16 cellular contexts compared by ENCODE assay signal in the genomic region with DNA sequence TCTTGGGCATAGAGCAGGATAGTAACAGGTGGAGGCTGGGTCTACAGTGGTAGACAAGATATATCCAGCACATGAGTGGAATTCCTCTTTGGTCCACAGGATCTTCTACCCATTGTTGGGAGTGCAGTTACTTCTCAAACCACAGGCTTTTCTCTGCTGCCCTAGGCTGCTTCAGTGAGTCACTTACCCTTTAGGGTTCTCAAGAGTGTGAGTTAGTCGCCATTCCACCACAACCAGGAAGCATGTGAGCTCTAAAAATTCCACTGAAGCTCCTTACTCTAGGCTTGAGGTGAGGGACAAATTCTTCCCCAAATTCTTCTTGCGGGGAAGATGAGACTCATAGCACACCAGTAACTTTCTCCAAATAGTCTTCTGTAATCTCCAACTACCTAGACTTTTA.
DNase-seq lines count a peak whose midpoint lies in the region; ATAC-seq, FAIRE-seq and TF ChIP-seq lines count a peak whose summit lies in the region.
"Had no signal": no experiment of that assay in that cellular context is flagged by ENCODE, and none has a peak within 500 bp of the region (broad histone marks: within the 10 kb centered on the region; RNA-seq: fewer than 3 reads in every experiment).

No MANE protein-coding gene starts in this region.

- ATAC-seq in IMR-90 (ENCODE audit: low read depth), result no peak; the same call in 1 of the 2 replicates
- ATAC-seq in stimulated activated effector memory CD8-positive, alpha-beta T cell treated with anti-CD3 and anti-CD28 coated beads, Interleukin-12 subunit alpha, Interleukin-12 subunit beta, amount 100 ng/mL, for 72 hours, result peak; percentile 71
- ATAC-seq in GM21717 (IDR thresholded peaks at IDR 0.05; ENCODE audit: unreplicated experiment), result no peak
- ATAC-seq in GM21381 (IDR thresholded peaks at IDR 0.05; ENCODE audit: unreplicated experiment), result no peak
- no peak for ATAC-seq in GM18858 (IDR thresholded peaks at IDR 0.05; ENCODE audit: unreplicated experiment)

- peak overlapping the region; percentile 25 for H3K27ac Mint-ChIP-seq in activated naive CD8-positive, alpha-beta T cell
- H3K27ac Mint-ChIP-seq in activated naive CD8-positive, alpha-beta T cell treated with anti-CD3 and anti-CD28 coated beads for 36 hours, result no peak overlapping the region
- H3K27ac Mint-ChIP-seq in stimulated activated effector memory CD8-positive, alpha-beta T cell treated with anti-CD3 and anti-CD28 coated beads, Interleukin-12 subunit alpha, Interleukin-12 subunit beta, amount 100 ng/mL, for 72 hours, result no peak overlapping the region
- H3K27ac Mint-ChIP-seq: activated naive CD8-positive, alpha-beta T cell treated with anti-CD3 and anti-CD28 coated beads, Interleukin-2, amount 10 ng/mL, durations not matched to agents 7 days and 5 days had no signal

- no peaks in the 10 kb centered on the region for H3K9me1 ChIP-seq in IMR-90 (ENCODE audit: insufficient read depth, low read length)

- in situ Hi-C loops in IMR-90 (cut with MboI; ENCODE audit: low sequenced_read_pairs), result no loop called here

- no TSS peak for BruUV-seq in IMR-90 (replicated peaks; lab: Mats Ljungman, UMichigan)

- peaks cover 44% of the 10 kb centered on the region for H3K4me1 Mint-ChIP-seq in activated naive CD8-positive, alpha-beta T cell (ENCODE audit: low read depth)
- peaks cover 19% of the 10 kb centered on the region for H3K4me1 Mint-ChIP-seq in activated naive CD8-positive, alpha-beta T cell treated with anti-CD3 and anti-CD28 coated beads for 36 hours
- H3K4me1 Mint-ChIP-seq in stimulated activated effector memory CD8-positive, alpha-beta T cell treated with anti-CD3 and anti-CD28 coated beads, Interleukin-12 subunit alpha, Interleukin-12 subunit beta, amount 100 ng/mL, for 72 hours, result peaks cover 22% of the 10 kb centered on the region

- H4K5ac ChIP-seq in IMR-90 (ENCODE audit: low read depth, low read length), result no peak overlapping the region

- H3K9me3 ChIP-seq in IMR-90 (ENCODE audit: control insufficient read depth, insufficient read depth, low read length), result no peaks in the 10 kb centered on the region
- H3K9me3 ChIP-seq: ovary, suprapubic skin had no signal

- no peak overlapping the region for H2BK20ac ChIP-seq in IMR-90 (ENCODE audit: low read depth, low read length)

- H3K23ac ChIP-seq in IMR-90 (ENCODE audit: low read depth, low read length), result no peak overlapping the region

- intact Hi-C loops in IMR-90 (cut with micrococcal nuclease), result loop anchor here (5.0 kb wide), 1 partner anchor 188 kb away; no protein-coding TSS in a partner anchor

- no peaks in the 10 kb centered on the region for H4K20me1 ChIP-seq in IMR-90 (ENCODE audit: insufficient read depth, low read length)

- TF ChIP-seq RAD21 in IMR-90 (IDR thresholded peaks at IDR 0.05; ENCODE audit: low read length), result no peak

- dilution Hi-C loops in IMR-90 (cut with HindIII; ENCODE audit: low sequenced_read_pairs, unreplicated experiment), result no loop called here

- no peak overlapping the region for H3K27ac ChIP-seq in IMR-90 (ENCODE audit: insufficient read depth, low read length)
- H3K27ac ChIP-seq: heart right ventricle, ovary, RWPE1, suprapubic skin had no signal

- H3K14ac ChIP-seq in IMR-90 (replicated peaks; ENCODE audit: low read depth, low read length), result no peak overlapping the region

- no peak overlapping the region for H4K91ac ChIP-seq in IMR-90 (ENCODE audit: insufficient read depth, low read depth, low read length)

- TF ChIP-seq CTCF in IMR-90 (conservative IDR thresholded peaks at IDR 0.05; ENCODE audit: low read depth, low read length) (no peak), bronchial epithelial cell (IDR thresholded peaks at IDR 0.05; ENCODE audit: insufficient read depth, low read length, severe bottlenecking) (no peak)

- CTCF ChIA-PET in IMR-90 (lab: Yijun Ruan, JAX), result no interaction called here

- no peak overlapping the region for H3K9ac ChIP-seq in IMR-90 (ENCODE audit: low read depth, low read length)

- H3K4ac ChIP-seq in IMR-90 (ENCODE audit: low read depth, low read length), result no peak overlapping the region

- H3K56ac ChIP-seq in IMR-90 (ENCODE audit: extremely low read depth, insufficient read depth, low read length), result no peak overlapping the region

- H3K9me3 Mint-ChIP-seq in activated naive CD8-positive, alpha-beta T cell (ENCODE audit: low read depth), result peaks cover 8% of the 10 kb centered on the region
- H3K9me3 Mint-ChIP-seq in activated naive CD8-positive, alpha-beta T cell treated with anti-CD3 and anti-CD28 coated beads for 36 hours, result peaks cover 4% of the 10 kb centered on the region
- H3K9me3 Mint-ChIP-seq in stimulated activated effector memory CD8-positive, alpha-beta T cell treated with anti-CD3 and anti-CD28 coated beads, Interleukin-12 subunit alpha, Interleukin-12 subunit beta, amount 100 ng/mL, for 72 hours, result no peaks in the 10 kb centered on the region

- H3K27me3 ChIP-seq in IMR-90 (ENCODE audit: control insufficient read depth, insufficient read depth, low read length) (no peaks in the 10 kb centered on the region), bronchial epithelial cell (ENCODE audit: control insufficient read depth, insufficient read depth, low read length) (no peaks in the 10 kb centered on the region)
- H3K27me3 ChIP-seq: heart right ventricle, ovary, suprapubic skin had no signal

- no peak overlapping the region for H3K18ac ChIP-seq in IMR-90 (ENCODE audit: low read depth, low read length)

- H3K36me3 ChIP-seq in IMR-90 (ENCODE audit: control insufficient read depth, insufficient read depth, low read length), result no peaks in the 10 kb centered on the region
- no peaks in the 10 kb centered on the region for H3K36me3 ChIP-seq in bronchial epithelial cell (ENCODE audit: control insufficient read depth, insufficient read depth, low read length)
- H3K36me3 ChIP-seq: heart right ventricle, ovary, suprapubic skin had no signal

- no peaks in the 10 kb centered on the region for H3K27me3 Mint-ChIP-seq in activated naive CD8-positive, alpha-beta T cell
- H3K27me3 Mint-ChIP-seq in activated naive CD8-positive, alpha-beta T cell treated with anti-CD3 and anti-CD28 coated beads for 36 hours, result no peaks in the 10 kb centered on the region
- H3K27me3 Mint-ChIP-seq: activated naive CD8-positive, alpha-beta T cell treated with anti-CD3 and anti-CD28 coated beads, Interleukin-2, amount 10 ng/mL, durations not matched to agents 7 days and 5 days had no signal

- H2BK5ac ChIP-seq in IMR-90 (ENCODE audit: low read depth, low read length, poor library complexity, severe bottlenecking), result no peak overlapping the region

- no peaks in the 10 kb centered on the region for H3K4me1 ChIP-seq in IMR-90 (ENCODE audit: control insufficient read depth, insufficient read depth, low read length)
- H3K4me1 ChIP-seq: suprapubic skin had no signal

- no peak for TF ChIP-seq POLR2A in IMR-90 (IDR thresholded peaks at IDR 0.05; ENCODE audit: low read depth, low read length)

- no peak overlapping the region for H3K4me3 Mint-ChIP-seq in activated naive CD8-positive, alpha-beta T cell
- H3K4me3 Mint-ChIP-seq in activated naive CD8-positive, alpha-beta T cell treated with anti-CD3 and anti-CD28 coated beads for 36 hours, result no peak overlapping the region
- H3K4me3 Mint-ChIP-seq in stimulated activated effector memory CD8-positive, alpha-beta T cell treated with anti-CD3 and anti-CD28 coated beads, Interleukin-12 subunit alpha, Interleukin-12 subunit beta, amount 100 ng/mL, for 72 hours, result no peak overlapping the region
- H3K4me3 Mint-ChIP-seq: activated naive CD8-positive, alpha-beta T cell treated with anti-CD3 and anti-CD28 coated beads, Interleukin-2, amount 10 ng/mL, durations not matched to agents 7 days and 5 days had no signal

- no peaks in the 10 kb centered on the region for H3K79me1 ChIP-seq in IMR-90 (ENCODE audit: low read depth in 1 of 2, low read length in 2 of 2)

- H3K4me2 ChIP-seq in IMR-90 (ENCODE audit: low read depth, low read length), result no peak overlapping the region

- H2AK9ac ChIP-seq in IMR-90 (replicated peaks; ENCODE audit: low read depth, low read length, poor library complexity), result no peak overlapping the region

- no peak overlapping the region for H2BK15ac ChIP-seq in IMR-90 (ENCODE audit: low read depth, low read length)

- no peak for FAIRE-seq in bronchial epithelial cell (lab: Jason Lieb, UNC)
- FAIRE-seq: kidney had no signal

- H4K8ac ChIP-seq in IMR-90 (ENCODE audit: low read depth in 2 of 2, low read length in 2 of 2), result no peak overlapping the region

- DNase-seq in activated naive CD8-positive, alpha-beta T cell treated with anti-CD3 and anti-CD28 coated beads for 36 hours, result no peak
- DNase-seq in IMR-90 (peak; percentile 17), bronchial epithelial cell (ENCODE audit: low read depth) (peak; percentile 30)
- DNase-seq in stimulated activated effector memory CD8-positive, alpha-beta T cell treated with anti-CD3 and anti-CD28 coated beads, Interleukin-12 subunit alpha, Interleukin-12 subunit beta, amount 100 ng/mL, for 72 hours (ENCODE audit: low spot score in 2 of 2), result no peak
- DNase-seq: activated naive CD8-positive, alpha-beta T cell treated with anti-CD3 and anti-CD28 coated beads, Interleukin-2, amount 10 ng/mL, durations not matched to agents 7 days and 5 days; heart right ventricle; kidney; NCI-H187 treated with DMSO at 0.1 percent for 48 hours; NCI-H748 treated with DMSO at 0.1 percent for 48 hours; ovary had no signal

- no CpG with 5 or more reads among the region's 2 CpGs for WGBS in IMR-90 (ENCODE audit: extremely low coverage in 2 of 2, insufficient read length in 1 of 2), 2 experiments

- H3K4me3 ChIP-seq in IMR-90 (ENCODE audit: insufficient read depth, low read depth, low read length) (no peak overlapping the region), bronchial epithelial cell (ENCODE audit: low read depth, low read length) (no peak overlapping the region)
- H3K4me3 ChIP-seq: heart right ventricle, ovary, suprapubic skin had no signal

- no peak overlapping the region for H2AFZ ChIP-seq in IMR-90 (replicated peaks; ENCODE audit: low read length, poor library complexity)

- no peak overlapping the region for H2BK120ac ChIP-seq in IMR-90 (ENCODE audit: low read depth, low read length)

- peaks cover 22% of the 10 kb centered on the region for H3K36me3 Mint-ChIP-seq in activated naive CD8-positive, alpha-beta T cell
- peaks cover 6% of the 10 kb centered on the region for H3K36me3 Mint-ChIP-seq in activated naive CD8-positive, alpha-beta T cell treated with anti-CD3 and anti-CD28 coated beads for 36 hours
- H3K36me3 Mint-ChIP-seq in stimulated activated effector memory CD8-positive, alpha-beta T cell treated with anti-CD3 and anti-CD28 coated beads, Interleukin-12 subunit alpha, Interleukin-12 subunit beta, amount 100 ng/mL, for 72 hours, result no peaks in the 10 kb centered on the region
- H3K36me3 Mint-ChIP-seq: activated naive CD8-positive, alpha-beta T cell treated with anti-CD3 and anti-CD28 coated beads, Interleukin-2, amount 10 ng/mL, durations not matched to agents 7 days and 5 days had no signal

- no peak overlapping the region for H2AK5ac ChIP-seq in IMR-90 (ENCODE audit: low read depth, low read length)

- POLR2A ChIA-PET in IMR-90 (lab: Charles Lee; ENCODE audit: unreplicated experiment), result no interaction called here

TF ChIP-seq in IMR-90, 13 proteins besides CTCF, POLR2A, EP300 and RAD21 (continues in another document):
- TF ChIP-seq MAZ (IDR thresholded peaks at IDR 0.05; ENCODE audit: borderline replicate concordance, low read depth, low read length) (no peak), MXI1 (IDR thresholded peaks at IDR 0.05; ENCODE audit: borderline replicate concordance, low read depth, low read length) (no peak), MAFK (IDR thresholded peaks at IDR 0.05; ENCODE audit: low read depth, low read length) (no peak)

Comparison
In these comparisons a context has a peak if more than half of its experiments do, and no peak if none do; other contexts are left out.
1. DNase-seq: peak in IMR-90 (single experiment) and bronchial epithelial cell (single experiment); none in activated naive CD8-positive, alpha-beta T cell treated with anti-CD3 and anti-CD28 coated beads for 36 hours (single experiment) and stimulated activated effector memory CD8-positive, alpha-beta T cell treated with anti-CD3 and anti-CD28 coated beads, Interleukin-12 subunit alpha, Interleukin-12 subunit beta, amount 100 ng/mL, for 72 hours (0 of 2).